In the genomic region with DNA sequence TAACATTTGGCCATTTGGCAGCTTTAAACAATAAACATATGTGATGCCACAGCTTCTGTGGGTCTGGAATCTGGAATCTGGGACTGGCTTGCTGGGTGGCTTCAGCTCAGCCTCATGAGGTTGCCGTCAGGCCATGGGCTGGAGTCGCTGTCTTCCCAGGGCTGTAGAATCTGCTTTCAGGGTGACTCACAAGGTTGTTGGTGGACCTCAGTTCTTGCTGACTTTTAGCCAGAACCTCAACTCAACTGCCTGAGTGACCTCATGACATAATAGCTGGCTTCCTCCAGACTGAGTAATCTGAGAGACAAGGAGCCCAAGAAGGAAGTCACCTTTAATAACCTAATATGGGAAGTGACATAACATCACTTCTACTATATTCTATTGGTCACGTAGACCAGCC, we compare ENCODE assay signal across 9 cellular contexts. TPM values are rescaled to one million over a fixed set of nuclear protein-coding genes. Genes with fewer than 3 reads are reported as not detected.
DNase-seq lines count a peak whose midpoint lies in the region; ATAC-seq and TF ChIP-seq lines count a peak whose summit lies in the region.
"Had no signal": no experiment of that assay in that cellular context is flagged by ENCODE, and none has a peak within 500 bp of the region (broad histone marks: within the 10 kb centered on the region; RNA-seq: fewer than 3 reads in every experiment).

No MANE protein-coding gene starts in this region.

- DNase-seq in HFFc6 (peak; percentile 98), SK-N-SH (no peak), fibroblast of the aortic adventitia (ENCODE audit: low read depth) (peak; percentile 88), smooth muscle cell of the brain vasculature (ENCODE audit: low read depth, low spot score) (peak; percentile 21), T-cell (no peak)
- DNase-seq in CD8-positive, alpha-beta T cell: no peak
- DNase-seq: Kasumi-1, SIG-M5 had no signal

- peak overlapping the region; percentile 7; the same call in 1 of the 2 replicates for H3K9ac ChIP-seq in SK-N-SH

- no peak for TF ChIP-seq RAD21 in SK-N-SH (IDR thresholded peaks at IDR 0.05; ENCODE audit: low read length)

- no peaks in the 10 kb centered on the region for H3K9me3 ChIP-seq in SK-N-SH
- H3K9me3 ChIP-seq in CD8-positive, alpha-beta T cell (ENCODE audit: low read length): no peaks in the 10 kb centered on the region

- no peaks in the 10 kb centered on the region for H3K79me2 ChIP-seq in SK-N-SH (ENCODE audit: insufficient read depth)

- intact Hi-C loops in CD8-positive, alpha-beta T cell (cut with DNase I, micrococcal nuclease): no loop called here

- H3K36me3 Mint-ChIP-seq in HFFc6 (ENCODE audit: low read depth): peaks cover 29% of the 10 kb centered on the region
- H3K36me3 Mint-ChIP-seq in CD8-positive, alpha-beta T cell: peaks cover 42% of the 10 kb centered on the region
- peaks cover 38% of the 10 kb centered on the region for H3K36me3 Mint-ChIP-seq in T-cell

- H3K27me3 Mint-ChIP-seq in HFFc6 (ENCODE audit: insufficient read depth) (no peaks in the 10 kb centered on the region), T-cell (no peaks in the 10 kb centered on the region)
- no peaks in the 10 kb centered on the region for H3K27me3 Mint-ChIP-seq in CD8-positive, alpha-beta T cell (ENCODE audit: low read depth)

- CTCF ChIA-PET in SK-N-SH (lab: Yijun Ruan, JAX): no interaction called here
- CTCF ChIA-PET in CD8-positive, alpha-beta T cell (lab: Charles Lee): no interaction called here
- CTCF ChIA-PET in T-cell (lab: Charles Lee): no interaction called here

- POLR2A ChIA-PET in SK-N-SH (lab: Yijun Ruan, JAX): no interaction called here
- POLR2A ChIA-PET in CD8-positive, alpha-beta T cell (lab: Charles Lee): no interaction called here
- POLR2A ChIA-PET in T-cell (lab: Charles Lee): no interaction called here

- no peaks in the 10 kb centered on the region for H3K27me3 ChIP-seq in SK-N-SH (ENCODE audit: insufficient read depth)
- H3K27me3 ChIP-seq in CD8-positive, alpha-beta T cell (ENCODE audit: insufficient read depth, low read length): no peaks in the 10 kb centered on the region

- no peak overlapping the region for H3K4me3 ChIP-seq in SK-N-SH (ENCODE audit: low read depth in 2 of 2, low read length in 1 of 2)
- H3K4me3 ChIP-seq in fibroblast of the aortic adventitia (ENCODE audit: low read depth, low read length): no peak overlapping the region
- no peak overlapping the region for H3K4me3 ChIP-seq in CD8-positive, alpha-beta T cell (ENCODE audit: low read depth, low read length)

- H3K27ac ChIP-seq in SK-N-SH (ENCODE audit: low read depth in 2 of 2, low read length in 1 of 2): peak overlapping the region in 1 of 2 experiments; percentile 75; a peak in 2 of 4 replicates
- H3K27ac ChIP-seq in CD8-positive, alpha-beta T cell (ENCODE audit: low read depth, low read length): no peak overlapping the region

- H3K4me1 Mint-ChIP-seq in HFFc6 (ENCODE audit: low read depth) (peaks cover 57% of the 10 kb centered on the region), T-cell (no peaks in the 10 kb centered on the region)
- no peaks in the 10 kb centered on the region for H3K4me1 Mint-ChIP-seq in CD8-positive, alpha-beta T cell (ENCODE audit: low read depth)

- H3K27ac Mint-ChIP-seq in HFFc6 (peak overlapping the region; percentile 95), T-cell (no peak overlapping the region)
- H3K27ac Mint-ChIP-seq in CD8-positive, alpha-beta T cell: no peak overlapping the region

- TF ChIP-seq CTCF in HFFc6 (IDR thresholded peaks at IDR 0.05) (no peak; the same call in 1 of the 2 replicates), SK-N-SH (IDR thresholded peaks at IDR 0.05) (no peak), fibroblast of the aortic adventitia (IDR thresholded peaks at IDR 0.05; ENCODE audit: insufficient read depth, low read length) (no peak)
- no peak for TF ChIP-seq CTCF in CD8-positive, alpha-beta T cell (IDR thresholded peaks at IDR 0.05)

- peaks cover 12% of the 10 kb centered on the region for H3F3A ChIP-seq in SK-N-SH (replicated peaks; ENCODE audit: insufficient read depth)

- no peaks in the 10 kb centered on the region for H4K20me1 ChIP-seq in SK-N-SH (ENCODE audit: insufficient read depth)

- TF ChIP-seq EP300 in SK-N-SH (IDR thresholded peaks at IDR 0.05; ENCODE audit: borderline replicate concordance in 1 of 2, low read depth in 1 of 2, low read length in 1 of 2): peak in 1 of 2 experiments; percentile 52; a peak in 1 of 4 replicates

- H3K4me2 ChIP-seq in SK-N-SH: peak overlapping the region; percentile 22

- 67% methylated on average over 3 of the region's 3 CpGs for WGBS in SK-N-SH (ENCODE audit: low lambda C conversion rate)

- no peak overlapping the region for H2AFZ ChIP-seq in SK-N-SH (ENCODE audit: low read depth)

- H3K4me1 ChIP-seq in SK-N-SH (ENCODE audit: control insufficient read depth in 1 of 2, insufficient read depth in 2 of 2, low read depth in 1 of 2, low read length in 1 of 2): peaks cover 0 to 25% of the 10 kb centered on the region in 2 experiments; a peak in 2 of 4 replicates
- no peaks in the 10 kb centered on the region for H3K4me1 ChIP-seq in CD8-positive, alpha-beta T cell (ENCODE audit: insufficient read depth, low read length)

- no peak for ATAC-seq in CD8-positive, alpha-beta T cell
- no peak for ATAC-seq in T-cell (replicated peaks in 1 of 4)
- ATAC-seq in HG03432 (IDR thresholded peaks at IDR 0.05; ENCODE audit: unreplicated experiment): no peak

- no peaks in the 10 kb centered on the region for H3K9me2 ChIP-seq in SK-N-SH

- H3K9me3 Mint-ChIP-seq in HFFc6: no peaks in the 10 kb centered on the region
- no peaks in the 10 kb centered on the region for H3K9me3 Mint-ChIP-seq in CD8-positive, alpha-beta T cell
- no peaks in the 10 kb centered on the region for H3K9me3 Mint-ChIP-seq in T-cell

- H3K4me3 Mint-ChIP-seq in HFFc6 (peak overlapping the region; percentile 47), T-cell (no peak overlapping the region)
- H3K4me3 Mint-ChIP-seq in CD8-positive, alpha-beta T cell: no peak overlapping the region

- H3K36me3 ChIP-seq in SK-N-SH (replicated peaks in 1 of 2; ENCODE audit: control insufficient read depth in 1 of 2, insufficient read depth in 2 of 2, low read length in 1 of 2): peaks cover 19 to 30% of the 10 kb centered on the region in 2 experiments
- H3K36me3 ChIP-seq in CD8-positive, alpha-beta T cell (ENCODE audit: insufficient read depth, low read length): peaks cover 7% of the 10 kb centered on the region

TF ChIP-seq in SK-N-SH, 30 proteins besides CTCF, POLR2A, EP300 and RAD21 (continues in another document):
- TF ChIP-seq FOSL2 (IDR thresholded peaks at IDR 0.05; ENCODE audit: borderline replicate concordance, low read depth) (peak; percentile 75), FOXJ3 (CRISPR knock-in tag; IDR thresholded peaks at IDR 0.05) (no peak), GABPA (IDR thresholded peaks at IDR 0.05; ENCODE audit: low read depth) (no peak; the same call in 1 of the 2 replicates), ELF1 (IDR thresholded peaks at IDR 0.05) (no peak), YY1 (IDR thresholded peaks at IDR 0.05; ENCODE audit: low read depth) (no peak), MAX (IDR thresholded peaks at IDR 0.05; ENCODE audit: low read depth) (peak; percentile 76), NFIC (IDR thresholded peaks at IDR 0.05; ENCODE audit: borderline replicate concordance) (peak; percentile 48; the same call in 1 of the 2 replicates)
- TF ChIP-seq, protein P1, sequence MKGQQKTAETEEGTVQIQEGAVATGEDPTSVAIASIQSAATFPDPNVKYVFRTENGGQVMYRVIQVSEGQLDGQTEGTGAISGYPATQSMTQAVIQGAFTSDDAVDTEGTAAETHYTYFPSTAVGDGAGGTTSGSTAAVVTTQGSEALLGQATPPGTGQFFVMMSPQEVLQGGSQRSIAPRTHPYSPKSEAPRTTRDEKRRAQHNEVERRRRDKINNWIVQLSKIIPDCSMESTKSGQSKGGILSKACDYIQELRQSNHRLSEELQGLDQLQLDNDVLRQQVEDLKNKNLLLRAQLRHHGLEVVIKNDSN (IDR thresholded peaks at IDR 0.05; ENCODE audit: borderline replicate concordance, low read depth): no peak
- TF ChIP-seq, protein P2, sequence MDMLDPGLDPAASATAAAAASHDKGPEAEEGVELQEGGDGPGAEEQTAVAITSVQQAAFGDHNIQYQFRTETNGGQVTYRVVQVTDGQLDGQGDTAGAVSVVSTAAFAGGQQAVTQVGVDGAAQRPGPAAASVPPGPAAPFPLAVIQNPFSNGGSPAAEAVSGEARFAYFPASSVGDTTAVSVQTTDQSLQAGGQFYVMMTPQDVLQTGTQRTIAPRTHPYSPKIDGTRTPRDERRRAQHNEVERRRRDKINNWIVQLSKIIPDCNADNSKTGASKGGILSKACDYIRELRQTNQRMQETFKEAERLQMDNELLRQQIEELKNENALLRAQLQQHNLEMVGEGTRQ (IDR thresholded peaks at IDR 0.05; ENCODE audit: borderline replicate concordance, low read depth, low read length): no peak

RNA-seq across cellular contexts. Expression of gene TSPAN13, which starts 44.6 kb away (rescaled TPM):
- total RNA-seq in HFFc6 (2021; fragmentation: NEBNext Ultra II Directional; extraction: Animal tissue kit (Norgen Biotek cat#: 25700)): 10 to 100 TPM; 19.5 to 60.9 (median 23.4) TPM
- polyA plus RNA-seq in SK-N-SH (2012; rRNA removed): 0.26 and 0.42 TPM in 2 replicates
- 0.71 and 0.77 TPM in 2 replicates for polyA plus RNA-seq in SK-N-SH (2012; cell fraction: cytosol; rRNA removed)
- 0.12 and 0.37 TPM in 2 replicates for polyA plus RNA-seq in SK-N-SH (2012; cell fraction: nucleus; rRNA removed)
- total RNA-seq in fibroblast of the aortic adventitia (ENCODE audit: low replicate concordance): 4.3 TPM in 1 of 2 replicates, not detected in the other
- under 1 TPM; 0.49 to 0.69 TPM for total RNA-seq in CD8-positive, alpha-beta T cell
- 1 to 10 TPM in 2 of 5 donors, under 1 TPM in 3; 0.73 to 2.0 (median 0.98) TPM for total RNA-seq in T-cell

Comparison
In these comparisons a context has a peak if more than half of its experiments do, and no peak if none do; other contexts are left out.
1. DNase-seq: peak in HFFc6 (single experiment), fibroblast of the aortic adventitia (single experiment) and smooth muscle cell of the brain vasculature (single experiment); none in SK-N-SH (single experiment), CD8-positive, alpha-beta T cell (0 of 7) and T-cell (0 of 34).